Comparison of ENCODE assay signal across 25 cellular contexts in the genomic region with DNA sequence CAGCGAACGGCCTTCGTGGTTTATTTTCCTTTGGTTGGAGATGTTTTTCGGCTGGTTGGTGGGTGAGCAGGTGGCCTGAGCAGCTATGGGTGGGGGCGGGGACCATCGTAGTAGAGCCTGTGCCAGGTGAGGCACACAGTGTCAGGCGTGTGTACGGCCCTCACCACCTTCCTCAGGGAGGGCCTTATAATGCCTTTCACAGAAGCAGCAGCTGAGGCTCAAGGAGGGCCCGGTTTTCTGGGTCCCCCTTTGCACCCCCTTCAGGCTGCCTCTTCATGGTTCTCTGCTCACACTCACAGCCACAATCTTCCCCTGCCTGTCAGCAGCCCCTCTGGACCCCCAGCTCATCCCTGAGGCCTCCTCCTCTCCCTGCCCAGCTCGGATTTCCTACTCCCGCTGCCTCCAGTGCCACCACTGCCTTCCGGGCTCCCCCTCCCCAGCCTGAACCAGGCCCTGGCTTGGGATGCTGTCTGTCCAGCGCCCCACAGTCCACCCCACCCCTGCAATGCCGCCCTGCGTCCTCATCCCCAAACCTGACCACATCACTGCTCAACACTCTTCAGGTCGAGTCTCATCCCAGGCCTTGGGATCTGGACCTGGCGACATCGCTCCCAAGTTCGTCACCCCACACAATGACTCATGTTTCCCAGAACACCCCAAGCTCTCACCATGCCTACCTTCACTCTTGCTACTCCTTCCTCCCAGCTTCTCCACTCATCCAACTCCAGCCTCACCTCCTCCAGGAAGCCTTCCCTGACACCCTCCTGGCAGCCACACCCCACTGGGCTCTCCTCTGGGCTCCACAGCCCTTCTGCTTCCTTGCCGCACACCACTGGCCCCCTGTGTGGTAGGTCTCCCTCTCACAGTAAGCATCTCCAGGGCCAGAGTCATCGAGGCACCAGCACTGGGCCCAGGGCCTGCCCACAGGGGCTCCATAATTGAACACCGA. TPM values are rescaled to one million over a fixed set of nuclear protein-coding genes. Genes with fewer than 3 reads are reported as not detected.
DNase-seq lines count a peak whose midpoint lies in the region; ATAC-seq and TF ChIP-seq lines count a peak whose summit lies in the region.
"Had no signal": no experiment of that assay in that cellular context is flagged by ENCODE, and none has a peak within 500 bp of the region (broad histone marks: within the 10 kb centered on the region; RNA-seq: fewer than 3 reads in every experiment).

No MANE protein-coding gene starts in this region.

- H3K27me3 ChIP-seq in PC-3 (ENCODE audit: low read length), result no peaks in the 10 kb centered on the region
- H3K27me3 ChIP-seq in mesenchymal stem cell (ENCODE audit: control insufficient read depth in 1 of 2, insufficient read depth in 1 of 2, low read length in 2 of 2), result peaks cover 0 to 13% of the 10 kb centered on the region in 2 experiments
- no peaks in the 10 kb centered on the region for H3K27me3 ChIP-seq in vagina
- H3K27me3 ChIP-seq: heart left ventricle had no signal

- H3K14ac ChIP-seq in mesenchymal stem cell (ENCODE audit: low read length in 2 of 2), result no peak overlapping the region

- H3K9me3 ChIP-seq in PC-3 (ENCODE audit: low read length) (no peaks in the 10 kb centered on the region), mesenchymal stem cell (ENCODE audit: control insufficient read depth, low read length) (no peaks in the 10 kb centered on the region), vagina (no peaks in the 10 kb centered on the region)
- H3K9me3 ChIP-seq: heart left ventricle had no signal

- peak overlapping the region; percentile 26; the same call in 1 of the 2 replicates for H3K9ac ChIP-seq in PC-3 (ENCODE audit: low read length)
- H3K9ac ChIP-seq in mesenchymal stem cell (ENCODE audit: low read length), result no peak overlapping the region

- H3K4me3 ChIP-seq in PC-3 (ENCODE audit: low read length) (0 out of 2 replicates have a peak overlapping the region, but pooled peaks have one; percentile 8), mesenchymal stem cell (ENCODE audit: insufficient read depth in 1 of 2, low read depth in 1 of 2, low read length in 2 of 2) (no peak overlapping the region), vagina (no peak overlapping the region)
- H3K4me3 ChIP-seq: GM12878, heart left ventricle, PC-9 had no signal

- POLR2A ChIA-PET in activated naive CD8-positive, alpha-beta T cell treated with anti-CD3 and anti-CD28 coated beads, Interleukin-2, amount 10 ng/mL, durations not matched to agents 7 days and 5 days (lab: Charles Lee), result no interaction called here
- POLR2A ChIA-PET in PC-3 (lab: Charles Lee; ENCODE audit: unreplicated experiment), result no interaction called here

- TF ChIP-seq POLR2A in vagina (IDR thresholded peaks at IDR 0.05), result no peak

- H2AFZ ChIP-seq in PC-3 (ENCODE audit: low read length) (peak overlapping the region; percentile 40), mesenchymal stem cell (ENCODE audit: low read depth, low read length) (no peak overlapping the region)
- H2AFZ ChIP-seq: PC-9 had no signal

- H3K79me2 ChIP-seq in PC-3 (ENCODE audit: low read length), result no peaks in the 10 kb centered on the region

- H3K79me1 ChIP-seq in mesenchymal stem cell (replicated peaks; ENCODE audit: low read length, poor library complexity, severe bottlenecking), result no peaks in the 10 kb centered on the region

- H2BK15ac ChIP-seq in mesenchymal stem cell (ENCODE audit: low read depth, poor library complexity, severe bottlenecking), result no peak overlapping the region

- H4K8ac ChIP-seq in mesenchymal stem cell (ENCODE audit: low read length), result no peak overlapping the region

- no peak overlapping the region for H2BK5ac ChIP-seq in mesenchymal stem cell (ENCODE audit: low read depth, low read length, poor library complexity, severe bottlenecking)

- peak overlapping the region; percentile 25 for H3K27ac Mint-ChIP-seq in activated naive CD8-positive, alpha-beta T cell treated with anti-CD3 and anti-CD28 coated beads, Interleukin-2, amount 10 ng/mL, durations not matched to agents 7 days and 5 days
- no peak overlapping the region for H3K27ac Mint-ChIP-seq in activated naive CD8-positive, alpha-beta T cell treated with anti-CD3 and anti-CD28 coated beads, Interleukin-2, amount 50 U/mL, for 24 hours
- H3K27ac Mint-ChIP-seq: activated CD4-positive, alpha-beta memory T cell treated with anti-CD3 and anti-CD28 coated beads, Interleukin-2, amount 10 ng/mL, durations not matched to agents 7 days and 5 days had no signal

- H3K9me2 ChIP-seq in PC-3 (replicated peaks; ENCODE audit: low read length), result no peaks in the 10 kb centered on the region

- H2BK12ac ChIP-seq in mesenchymal stem cell (ENCODE audit: low read length in 2 of 2), result no peak overlapping the region

- H2AK5ac ChIP-seq in mesenchymal stem cell (ENCODE audit: low read length, severe bottlenecking), result no peak overlapping the region

- H3F3A ChIP-seq in PC-3 (ENCODE audit: low read length, unreplicated experiment), result peaks cover 4% of the 10 kb centered on the region

- H3K4me3 Mint-ChIP-seq in activated naive CD8-positive, alpha-beta T cell treated with anti-CD3 and anti-CD28 coated beads, Interleukin-2, amount 10 ng/mL, durations not matched to agents 7 days and 5 days, result no peak overlapping the region
- no peak overlapping the region for H3K4me3 Mint-ChIP-seq in activated naive CD8-positive, alpha-beta T cell treated with anti-CD3 and anti-CD28 coated beads, Interleukin-2, amount 50 U/mL, for 24 hours
- H3K4me3 Mint-ChIP-seq: activated CD4-positive, alpha-beta memory T cell treated with anti-CD3 and anti-CD28 coated beads, Interleukin-2, amount 10 ng/mL, durations not matched to agents 7 days and 5 days; activated T-cell treated with anti-CD3 and anti-CD28 coated beads, Interleukin-2, amount 50 U/mL, for 4 hours had no signal

- intact Hi-C loops in PC-3 (cut with micrococcal nuclease) (no loop called here), vagina (cut with DNase I) (no loop called here)

- H3K27me3 Mint-ChIP-seq in activated naive CD8-positive, alpha-beta T cell treated with anti-CD3 and anti-CD28 coated beads, Interleukin-2, amount 10 ng/mL, durations not matched to agents 7 days and 5 days, result no peaks in the 10 kb centered on the region
- H3K27me3 Mint-ChIP-seq in activated naive CD8-positive, alpha-beta T cell treated with anti-CD3 and anti-CD28 coated beads, Interleukin-2, amount 50 U/mL, for 24 hours, result no peaks in the 10 kb centered on the region
- H3K27me3 Mint-ChIP-seq: activated CD4-positive, alpha-beta memory T cell treated with anti-CD3 and anti-CD28 coated beads, Interleukin-2, amount 10 ng/mL, durations not matched to agents 7 days and 5 days had no signal

- ATAC-seq in activated naive CD8-positive, alpha-beta T cell treated with anti-CD3 and anti-CD28 coated beads, Interleukin-2, amount 10 ng/mL, durations not matched to agents 7 days and 5 days (ENCODE audit: low read depth), result no peak
- no peak for ATAC-seq in activated naive CD8-positive, alpha-beta T cell treated with anti-CD3 and anti-CD28 coated beads, Interleukin-2, amount 50 U/mL, for 24 hours
- ATAC-seq in PC-3, result no peak
- no peak for ATAC-seq in HG02981 (IDR thresholded peaks at IDR 0.05; ENCODE audit: unreplicated experiment)
- ATAC-seq: activated naive CD4-positive, alpha-beta T cell treated with anti-CD3 and anti-CD28 coated beads, Interleukin-2, amount 50 U/mL, for 72 hours; activated T-cell treated with anti-CD3 and anti-CD28 coated beads, Interleukin-2, amount 50 U/mL, for 4 hours; esophagus mucosa; GM12878 had no signal

- H3K4me2 ChIP-seq in PC-3 (ENCODE audit: low read length) (peak overlapping the region; percentile 63), mesenchymal stem cell (ENCODE audit: low read length, poor library complexity, severe bottlenecking) (no peak overlapping the region)
- H3K4me2 ChIP-seq: PC-9 had no signal

- H3K18ac ChIP-seq in mesenchymal stem cell (ENCODE audit: low read depth in 1 of 2, low read length in 2 of 2), result no peak overlapping the region

- no peaks in the 10 kb centered on the region for H3K9me3 Mint-ChIP-seq in activated naive CD8-positive, alpha-beta T cell treated with anti-CD3 and anti-CD28 coated beads, Interleukin-2, amount 10 ng/mL, durations not matched to agents 7 days and 5 days
- no peaks in the 10 kb centered on the region for H3K9me3 Mint-ChIP-seq in activated naive CD8-positive, alpha-beta T cell treated with anti-CD3 and anti-CD28 coated beads, Interleukin-2, amount 50 U/mL, for 24 hours
- H3K9me3 Mint-ChIP-seq: activated CD4-positive, alpha-beta memory T cell treated with anti-CD3 and anti-CD28 coated beads, Interleukin-2, amount 10 ng/mL, durations not matched to agents 7 days and 5 days; activated naive CD4-positive, alpha-beta T cell treated with anti-CD3 and anti-CD28 coated beads, Interleukin-2, amount 50 U/mL, for 72 hours; activated T-cell treated with anti-CD3 and anti-CD28 coated beads, Interleukin-2, amount 50 U/mL, for 4 hours had no signal

- no peak for DNase-seq in activated naive CD8-positive, alpha-beta T cell treated with anti-CD3 and anti-CD28 coated beads, Interleukin-2, amount 10 ng/mL, durations not matched to agents 7 days and 5 days
- no peak for DNase-seq in activated naive CD8-positive, alpha-beta T cell treated with anti-CD3 and anti-CD28 coated beads, Interleukin-2, amount 50 U/mL, for 24 hours
- DNase-seq in PC-3 (no peak), mesenchymal stem cell (no peak), vagina (ENCODE audit: extremely low spot score in 2 of 2) (no peak), A172 (ENCODE audit: low spot score) (no peak), DMS 273 (lab: John Stamatoyannopoulos, UW; ENCODE audit: unreplicated experiment) (no peak)
- DNase-seq: activated CD4-positive, alpha-beta memory T cell treated with anti-CD3 and anti-CD28 coated beads, Interleukin-2, amount 10 ng/mL, durations not matched to agents 7 days and 5 days; activated T-cell treated with anti-CD3 and anti-CD28 coated beads, Interleukin-2, amount 50 U/mL, for 4 hours; COR-L47; GDM1; mesendoderm; NCI-H1694 treated with DMSO at 0.1 percent for 48 hours; NCI-H748 treated with DMSO at 0.1 percent for 48 hours; PC-9; stimulated activated naive CD4-positive, alpha-beta T cell treated with Interleukin-2 at 50 U/mL for 16 hours had no signal

- H3K36me3 Mint-ChIP-seq in activated naive CD8-positive, alpha-beta T cell treated with anti-CD3 and anti-CD28 coated beads, Interleukin-2, amount 10 ng/mL, durations not matched to agents 7 days and 5 days, result no peaks in the 10 kb centered on the region
- no peaks in the 10 kb centered on the region for H3K36me3 Mint-ChIP-seq in activated naive CD8-positive, alpha-beta T cell treated with anti-CD3 and anti-CD28 coated beads, Interleukin-2, amount 50 U/mL, for 24 hours (ENCODE audit: low read depth)
- H3K36me3 Mint-ChIP-seq: activated naive CD4-positive, alpha-beta T cell treated with anti-CD3 and anti-CD28 coated beads, Interleukin-2, amount 50 U/mL, for 72 hours had no signal

- H3K36me3 ChIP-seq in PC-3 (ENCODE audit: low read depth, low read length) (no peaks in the 10 kb centered on the region), mesenchymal stem cell (ENCODE audit: control insufficient read depth in 1 of 2, insufficient read depth in 2 of 2, low read depth in 1 of 2, low read length in 2 of 2) (peaks cover 0 to 51% of the 10 kb centered on the region in 2 experiments), vagina (no peaks in the 10 kb centered on the region)
- H3K36me3 ChIP-seq: heart left ventricle had no signal

- H3K4ac ChIP-seq in mesenchymal stem cell (ENCODE audit: low read depth in 1 of 2, low read length in 2 of 2), result no peak overlapping the region

- H3K4me1 Mint-ChIP-seq in activated naive CD8-positive, alpha-beta T cell treated with anti-CD3 and anti-CD28 coated beads, Interleukin-2, amount 10 ng/mL, durations not matched to agents 7 days and 5 days, result no peaks in the 10 kb centered on the region
- H3K4me1 Mint-ChIP-seq in activated naive CD8-positive, alpha-beta T cell treated with anti-CD3 and anti-CD28 coated beads, Interleukin-2, amount 50 U/mL, for 24 hours, result no peaks in the 10 kb centered on the region
- H3K4me1 Mint-ChIP-seq: activated CD4-positive, alpha-beta memory T cell treated with anti-CD3 and anti-CD28 coated beads, Interleukin-2, amount 10 ng/mL, durations not matched to agents 7 days and 5 days had no signal

- H3K27ac ChIP-seq in PC-3 (ENCODE audit: low read length) (peak overlapping the region; percentile 72), mesenchymal stem cell (ENCODE audit: low read length, poor library complexity, severe bottlenecking) (peak overlapping the region; percentile 11), vagina (peak overlapping the region; percentile 80)
- H3K27ac ChIP-seq: PC-9 had no signal

- peaks cover 25% of the 10 kb centered on the region for H3K4me1 ChIP-seq in PC-3 (ENCODE audit: insufficient read depth, low read length)
- H3K4me1 ChIP-seq in mesenchymal stem cell (ENCODE audit: control insufficient read depth, insufficient read depth, low read depth, low read length), result peaks cover 35% of the 10 kb centered on the region
- peaks cover 38% of the 10 kb centered on the region for H3K4me1 ChIP-seq in vagina

- 91% methylated on average over 21 of the region's 22 CpGs for WGBS in mesenchymal stem cell

- BruUV-seq in PC-3 (replicated peaks; lab: Mats Ljungman, UMichigan), result no TSS peak

- CTCF ChIA-PET in PC-3 (lab: Charles Lee), result interaction anchor here (0.7 to 1.2 kb wide), 3 partner anchors 27 to 223 kb away, joined by 3 to 6 read pairs (median 6); no protein-coding TSS in a partner anchor

- no peak overlapping the region for H3K23ac ChIP-seq in mesenchymal stem cell (ENCODE audit: low read length in 2 of 2)

- no peak overlapping the region for H4K91ac ChIP-seq in mesenchymal stem cell (ENCODE audit: low read length)

- H4K20me1 ChIP-seq in PC-3 (ENCODE audit: low read length), result peaks cover 4% of the 10 kb centered on the region; the same call in 1 of the 2 replicates

- no peak overlapping the region for H2BK120ac ChIP-seq in mesenchymal stem cell (ENCODE audit: low read depth, low read length)

- TF ChIP-seq CTCF in PC-3 (conservative IDR thresholded peaks at IDR 0.05; ENCODE audit: low read depth, low read length), result no peak
- no peak for TF ChIP-seq CTCF in vagina (IDR thresholded peaks at IDR 0.05)

RNA-seq across cellular contexts. Expression of a gene that starts 53.9 kb away (rescaled TPM):
- total RNA-seq in activated naive CD8-positive, alpha-beta T cell treated with anti-CD3 and anti-CD28 coated beads, Interleukin-2, amount 10 ng/mL, durations not matched to agents 7 days and 5 days, result not detected
- total RNA-seq in PC-3 (2014; rRNA removed), result not detected in 2 replicates
- not detected for polyA plus RNA-seq in mesenchymal stem cell (2013, experiment 1 of 2)
- not detected for polyA plus RNA-seq in mesenchymal stem cell (2013, experiment 2 of 2)
- total RNA-seq in vagina, result not detected
- not detected in 2 replicates for total RNA-seq in A172 (2014; rRNA removed; shearing (Covaris generic))
- total RNA-seq: activated CD4-positive, alpha-beta memory T cell treated with anti-CD3 and anti-CD28 coated beads, Interleukin-2, amount 10 ng/mL, durations not matched to agents 7 days and 5 days; activated naive CD4-positive, alpha-beta T cell treated with anti-CD3 and anti-CD28 coated beads, Interleukin-2, amount 50 U/mL, for 72 hours; activated T-cell treated with anti-CD3 and anti-CD28 coated beads, Interleukin-2, amount 50 U/mL, for 4 hours; cardiac septum; esophagus mucosa; GM12878; heart left ventricle; PC-9; ureter had no signal
- polyA plus RNA-seq: GM12878, heart left ventricle, keratinocyte, neural cell had no signal

Comparison
In these comparisons a context has a peak if more than half of its experiments do, and no peak if none do; other contexts are left out.
1. H3K27ac ChIP-seq: peak in every context shown above with its lines; median percentile 80 in vagina; 72 in PC-3; 11 in mesenchymal stem cell.